19 cellular contexts compared by ENCODE assay signal in the genomic region with DNA sequence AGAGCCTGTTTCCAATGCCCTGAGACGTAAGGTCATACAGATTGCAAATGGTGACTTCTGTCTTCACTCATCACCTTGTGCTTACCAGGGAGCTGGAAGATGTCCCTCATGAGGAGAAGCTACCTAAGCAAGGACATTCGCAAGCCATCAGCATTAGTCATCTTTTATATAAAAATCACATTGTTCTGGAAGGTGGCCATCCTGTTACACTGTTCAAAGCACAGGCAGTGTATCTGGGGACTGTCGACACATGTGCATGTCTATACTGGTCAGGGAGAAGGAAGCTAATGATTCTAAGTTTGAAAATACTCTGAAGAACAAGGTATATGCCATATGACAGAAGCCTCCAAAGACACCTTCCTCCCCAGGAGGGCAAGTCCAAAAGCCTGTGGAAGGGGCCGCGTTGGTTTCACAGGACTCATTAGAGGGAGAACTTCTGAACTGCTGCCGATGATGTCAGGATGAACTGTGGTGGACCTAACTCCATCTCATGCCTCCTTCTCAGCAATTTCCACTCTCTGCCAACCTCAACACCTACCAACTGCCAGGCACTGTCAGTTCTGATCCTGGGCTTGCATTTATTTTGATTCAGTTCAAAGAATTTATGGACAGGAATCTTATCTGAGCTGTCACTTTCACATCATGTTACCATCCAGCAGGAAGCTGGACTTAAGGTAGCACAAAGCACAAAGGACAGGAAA.
"Had no signal": no experiment of that assay in that cellular context is flagged by ENCODE, and none has a peak within 500 bp of the region (broad histone marks: within the 10 kb centered on the region; RNA-seq: fewer than 3 reads in every experiment).

No MANE protein-coding gene starts in this region.

- H3K9me3 ChIP-seq: gastrocnemius medialis, heart right ventricle, lower lobe of right lung, stomach, thoracic aorta, transverse colon had no signal

- H3K27me3 ChIP-seq: gastrocnemius medialis had no signal

- ATAC-seq: esophagus mucosa, gastrocnemius medialis, heart right ventricle, left lobe of liver, lower lobe of right lung had no signal

- H3K36me3 ChIP-seq: gastrocnemius medialis, heart right ventricle, lower lobe of right lung, stomach, thoracic aorta, transverse colon had no signal

- H3K27ac ChIP-seq: gastrocnemius medialis, heart right ventricle, lower lobe of right lung, stomach, thoracic aorta, transverse colon had no signal

- H3K4me1 ChIP-seq: gastrocnemius medialis, heart right ventricle, lower lobe of right lung, stomach, transverse colon had no signal

- FAIRE-seq: endometrium, islet of Langerhans, small intestine had no signal

- H3K4me3 ChIP-seq: gastrocnemius medialis, heart right ventricle, lower lobe of right lung, stomach, thoracic aorta, transverse colon had no signal

- DNase-seq: effector memory CD4-positive, alpha-beta T cell; gastrocnemius medialis; heart right ventricle; hypothalamus; kidney glomerular epithelial cell; lower lobe of right lung; mesenchymal stem cell; midbrain; occipital lobe; small intestine; stimulated activated CD4-positive, alpha-beta T cell treated with anti-CD3 and anti-CD28 coated beads, Interleukin-12 subunit alpha, Interleukin-12 subunit beta, amount 100 ng/mL, for 4 hours; stimulated activated naive CD4-positive, alpha-beta T cell; stomach; transverse colon had no signal
